In the genomic region with DNA sequence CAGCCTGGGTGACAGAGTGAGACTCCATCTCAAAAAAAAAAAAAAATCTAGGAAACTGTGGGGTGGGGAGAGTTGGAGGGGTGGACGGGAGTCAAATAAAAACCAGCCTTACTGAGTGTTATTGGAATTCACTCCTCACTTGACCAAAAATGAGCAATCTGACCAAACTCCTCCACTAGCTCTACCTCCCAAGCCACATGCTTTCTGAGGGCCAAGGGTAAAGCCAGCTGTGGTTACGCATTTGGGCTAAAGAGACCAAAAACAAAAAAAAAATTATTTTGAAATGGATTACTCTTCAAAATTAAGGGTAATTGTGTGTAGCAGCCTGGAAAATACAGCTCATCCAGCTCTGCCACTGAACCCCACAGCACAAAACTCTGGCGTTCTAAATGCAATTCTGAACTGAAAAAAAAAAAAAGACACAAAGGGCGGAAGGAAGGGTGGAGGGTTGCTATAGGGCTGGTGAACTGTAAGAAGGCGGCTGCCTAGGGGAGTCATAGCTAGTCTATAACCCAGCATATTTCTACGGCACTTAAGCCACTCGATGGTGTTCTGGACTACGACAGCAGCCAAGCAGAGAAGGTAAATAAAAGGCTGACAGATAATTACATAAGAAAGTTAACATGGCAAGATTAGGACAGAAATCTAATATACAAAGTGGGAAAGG, we compare ENCODE assay signal across 12 cellular contexts. TPM values are rescaled to one million over a fixed set of nuclear protein-coding genes. Genes with fewer than 3 reads are reported as not detected.
DNase-seq lines count a peak whose midpoint lies in the region; ATAC-seq, FAIRE-seq and TF ChIP-seq lines count a peak whose summit lies in the region.
"Had no signal": no experiment of that assay in that cellular context is flagged by ENCODE, and none has a peak within 500 bp of the region (broad histone marks: within the 10 kb centered on the region; RNA-seq: fewer than 3 reads in every experiment).

No MANE protein-coding gene starts in this region.

- H3K4me1 Mint-ChIP-seq in central memory CD8-positive, alpha-beta T cell = peaks cover 42% of the 10 kb centered on the region
- H3K4me1 Mint-ChIP-seq in natural killer cell treated with Interleukin-12 subunit alpha and Interleukin-12 subunit beta and Interleukin-15 and Interleukin-18, amount 100 ng/mL, for 72 hours (ENCODE audit: low read depth in 2 of 2) = peaks cover 33 to 44% of the 10 kb centered on the region in 2 donors

- H3K36me3 Mint-ChIP-seq in central memory CD8-positive, alpha-beta T cell (ENCODE audit: insufficient read depth) = peaks cover 4% of the 10 kb centered on the region
- no peaks in the 10 kb centered on the region for H3K36me3 Mint-ChIP-seq in natural killer cell treated with Interleukin-12 subunit alpha and Interleukin-12 subunit beta and Interleukin-15 and Interleukin-18, amount 100 ng/mL, for 72 hours

- H3K4me3 Mint-ChIP-seq in central memory CD8-positive, alpha-beta T cell = peak overlapping the region; percentile 0
- peak overlapping the region; percentile 76 for H3K4me3 Mint-ChIP-seq in natural killer cell treated with Interleukin-12 subunit alpha and Interleukin-12 subunit beta and Interleukin-15 and Interleukin-18, amount 100 ng/mL, for 72 hours

- DNase-seq in activated T-cell treated with anti-CD3 and anti-CD28 coated beads for 48 hours (ENCODE audit: low read depth) (peak; percentile 16), upper lobe of left lung (no peak), NCI-H82 (lab: John Stamatoyannopoulos, UW) (no peak), D341Med (ENCODE audit: low spot score) (no peak), frontal cortex (ENCODE audit: low spot score in 2 of 2) (no peak)
- no peak for DNase-seq in activated T-cell treated with anti-CD3 and anti-CD28 coated beads, Interleukin-2, amount 50 U/mL, for 1 hour
- DNase-seq in central memory CD8-positive, alpha-beta T cell (ENCODE audit: low spot score in 2 of 2) = no peak
- DNase-seq in natural killer cell treated with Interleukin-12 subunit alpha and Interleukin-12 subunit beta and Interleukin-15 and Interleukin-18, amount 100 ng/mL, for 72 hours (ENCODE audit: low spot score) = no peak
- DNase-seq: foreskin keratinocyte, HCEC 1CT, IMR-90, RPMI8226 had no signal

- no peak overlapping the region for H3K27ac Mint-ChIP-seq in central memory CD8-positive, alpha-beta T cell (ENCODE audit: low read depth)
- H3K27ac Mint-ChIP-seq in natural killer cell treated with Interleukin-12 subunit alpha and Interleukin-12 subunit beta and Interleukin-15 and Interleukin-18, amount 100 ng/mL, for 72 hours = peak overlapping the region; percentile 45 to 80

- peak; percentile 57 for ATAC-seq in central memory CD8-positive, alpha-beta T cell (replicated peaks; ENCODE audit: extremely low read depth, poor library complexity, severe bottlenecking)
- peak; percentile 80 to 83 for ATAC-seq in natural killer cell treated with Interleukin-12 subunit alpha and Interleukin-12 subunit beta and Interleukin-15 and Interleukin-18, amount 100 ng/mL, for 72 hours
- peak; percentile 60 to 91 for ATAC-seq in upper lobe of left lung (ENCODE audit: low FRiP score in 2 of 2)
- ATAC-seq: foreskin keratinocyte had no signal

- TF ChIP-seq CTCF in upper lobe of left lung (IDR thresholded peaks at IDR 0.05) = no peak

- no peaks in the 10 kb centered on the region for H3K9me3 ChIP-seq in upper lobe of left lung

- H3K27me3 Mint-ChIP-seq in central memory CD8-positive, alpha-beta T cell = no peaks in the 10 kb centered on the region
- no peaks in the 10 kb centered on the region for H3K27me3 Mint-ChIP-seq in natural killer cell treated with Interleukin-12 subunit alpha and Interleukin-12 subunit beta and Interleukin-15 and Interleukin-18, amount 100 ng/mL, for 72 hours

- no peak overlapping the region for H3K4me3 ChIP-seq in upper lobe of left lung

- H3K36me3 ChIP-seq in upper lobe of left lung = no peaks in the 10 kb centered on the region

- 29 to 31% methylated on average over 8 of the region's 8 CpGs for WGBS in upper lobe of left lung, 2 donors

- H3K4me1 ChIP-seq in upper lobe of left lung = peaks cover 24 to 42% (median 40%) of the 10 kb centered on the region in 4 donors
- H3K4me1 ChIP-seq: foreskin keratinocyte had no signal

- no peaks in the 10 kb centered on the region for H3K27me3 ChIP-seq in upper lobe of left lung
- H3K27me3 ChIP-seq: foreskin keratinocyte had no signal

- no peak for FAIRE-seq in frontal cortex (lab: Jason Lieb, UNC)

- no peak for TF ChIP-seq EP300 in upper lobe of left lung (IDR thresholded peaks at IDR 0.05)

- no peak for TF ChIP-seq POLR2A in upper lobe of left lung (IDR thresholded peaks at IDR 0.05)

- peak overlapping the region; percentile 63 to 84 (median 74) for H3K27ac ChIP-seq in upper lobe of left lung
- H3K27ac ChIP-seq: foreskin keratinocyte had no signal

- no peaks in the 10 kb centered on the region for H3K9me3 Mint-ChIP-seq in central memory CD8-positive, alpha-beta T cell
- no peaks in the 10 kb centered on the region for H3K9me3 Mint-ChIP-seq in natural killer cell treated with Interleukin-12 subunit alpha and Interleukin-12 subunit beta and Interleukin-15 and Interleukin-18, amount 100 ng/mL, for 72 hours

RNA-seq across cellular contexts. Expression of gene ELMO1, which starts 7.8 kb away (rescaled TPM):
- 100 to 1,000 TPM in 1 of 2 donors, 10 to 100 TPM in 1; 36.8 to 103 TPM for total RNA-seq in natural killer cell treated with Interleukin-12 subunit alpha and Interleukin-12 subunit beta and Interleukin-15 and Interleukin-18, amount 100 ng/mL, for 72 hours
- total RNA-seq in upper lobe of left lung (100 to 1,000 TPM in 1 of 6 donors, 10 to 100 TPM in 5; 51.4 to 204 (median 73.7) TPM), frontal cortex (68.1 TPM)
- total RNA-seq: foreskin keratinocyte, IMR-90 had no signal
